In genomic region chr1:151840421-151840820, GRCh38 we compare ENCODE assay signal across 9 cellular contexts. TPM values are rescaled to one million over a fixed set of nuclear protein-coding genes. Genes with fewer than 3 reads are reported as not detected.
DNase-seq lines count a peak whose midpoint lies in the region; TF ChIP-seq lines count a peak whose summit lies in the region.
"Had no signal": no experiment of that assay in that cellular context is flagged by ENCODE, and none has a peak within 500 bp of the region (broad histone marks: within the 10 kb centered on the region; RNA-seq: fewer than 3 reads in every experiment).

No MANE protein-coding gene starts in this region.

- H3K36me3 ChIP-seq in mucosa of stomach (ENCODE audit: control insufficient read depth, insufficient read depth, low read length), result no peaks in the 10 kb centered on the region

- H3K27me3 ChIP-seq in mucosa of stomach (ENCODE audit: control insufficient read depth, insufficient read depth, low read length), result peaks cover 24% of the 10 kb centered on the region

- CTCF ChIA-PET in GM10248 (lab: Yijun Ruan, JAX), result interaction anchor here (1.4 kb wide), 1 partner anchor 18 kb away, joined by 6 read pairs; no protein-coding TSS in a partner anchor

- DNase-seq in caudate nucleus (lab: John Stamatoyannopoulos, UW), result no peak
- no peak for DNase-seq in SKM-1 (lab: John Stamatoyannopoulos, UW; ENCODE audit: unreplicated experiment)
- no peak for DNase-seq in GM10248 (ENCODE audit: extremely low spot score)
- no peak for DNase-seq in NCI-H510A treated with DMSO at 0.1 percent for 48 hours (lab: John Stamatoyannopoulos, UW)
- no peak for DNase-seq in SW 1271 (lab: John Stamatoyannopoulos, UW)
- DNase-seq: Right ventricle myocardium superior had no signal

- peak overlapping the region in 1 of 3 donors; percentile 52 for H3K27ac Mint-ChIP-seq in IgD-negative memory B cell

- peaks cover 18 to 22% (median 20%) of the 10 kb centered on the region in 3 donors for H3K4me1 Mint-ChIP-seq in IgD-negative memory B cell

- H3K9me3 ChIP-seq in mucosa of stomach (ENCODE audit: control insufficient read depth, low read length), result no peaks in the 10 kb centered on the region

- H3K9ac ChIP-seq in mucosa of stomach (ENCODE audit: low read length), result peak overlapping the region; percentile 87

- POLR2A ChIA-PET in GM10248 (lab: Yijun Ruan, JAX), result no interaction called here

- TF ChIP-seq CTCF in 22Rv1 (IDR thresholded peaks at IDR 0.05), result no peak
- TF ChIP-seq CTCF in GM10248 (IDR thresholded peaks at IDR 0.05; ENCODE audit: control extremely low read depth, extremely low read depth, low read depth, missing control alignments), result no peak

- H3K27me3 Mint-ChIP-seq in IgD-negative memory B cell, result peaks cover 11% of the 10 kb centered on the region

- peaks cover 0 to 3% (median 0%) of the 10 kb centered on the region in 3 donors for H3K9me3 Mint-ChIP-seq in IgD-negative memory B cell

- H3K27ac ChIP-seq in 22Rv1 (peak overlapping the region; percentile 98), caudate nucleus (ENCODE audit: low read depth, low read length) (peak overlapping the region; percentile 97)

- peak overlapping the region; percentile 76 to 89 (median 80) for H3K4me3 Mint-ChIP-seq in IgD-negative memory B cell

- H3K36me3 Mint-ChIP-seq in IgD-negative memory B cell, result no peaks in the 10 kb centered on the region

- peak overlapping the region; percentile 57 for H3K4me3 ChIP-seq in mucosa of stomach (ENCODE audit: low read length)

- peaks cover 29% of the 10 kb centered on the region for H3K4me1 ChIP-seq in mucosa of stomach (ENCODE audit: control insufficient read depth, insufficient read depth, low read length)

RNA-seq across cellular contexts. Expression of gene C2CD4D, which starts 0.8 kb away (rescaled TPM):
- 0.20 TPM for polyA plus RNA-seq in IgD-negative memory B cell

RNA-seq across cellular contexts. Expression of gene RORC, which starts 8.8 kb away (rescaled TPM):
- 0.26 TPM for polyA plus RNA-seq in IgD-negative memory B cell

RNA-seq across cellular contexts. Expression of gene THEM5, which starts 13.1 kb away (rescaled TPM):
- not detected for polyA plus RNA-seq in IgD-negative memory B cell

RNA-seq across cellular contexts. Expression of gene LINGO4, which starts 35.2 kb away (rescaled TPM):
- not detected for polyA plus RNA-seq in IgD-negative memory B cell

RNA-seq across cellular contexts. Expression of gene TDRKH, which starts 50.1 kb away (rescaled TPM):
- polyA plus RNA-seq in IgD-negative memory B cell, result 9.0 TPM
